In genomic region chr10:31030216-31030615, GRCh38 we compare ENCODE assay signal across 13 cellular contexts. TPM values are rescaled to one million over a fixed set of nuclear protein-coding genes. Genes with fewer than 3 reads are reported as not detected.
DNase-seq lines count a peak whose midpoint lies in the region; ATAC-seq and TF ChIP-seq lines count a peak whose summit lies in the region.
"Had no signal": no experiment of that assay in that cellular context is flagged by ENCODE, and none has a peak within 500 bp of the region (broad histone marks: within the 10 kb centered on the region; RNA-seq: fewer than 3 reads in every experiment).

No MANE protein-coding gene starts in this region.

- TF ChIP-seq POLR2A in body of pancreas (IDR thresholded peaks at IDR 0.05): no peak

- H3K4me3 ChIP-seq in right cardiac atrium (ENCODE audit: low read length) (peak overlapping the region; percentile 42), choroid plexus epithelial cell (ENCODE audit: low read depth, low read length) (no peak overlapping the region), body of pancreas (no peak overlapping the region)

- no peak for TF ChIP-seq CTCF in choroid plexus epithelial cell (conservative IDR thresholded peaks at IDR 0.05; ENCODE audit: low read depth, low read length)
- no peak for TF ChIP-seq CTCF in body of pancreas (IDR thresholded peaks at IDR 0.05)

- no peaks in the 10 kb centered on the region for H3K36me3 ChIP-seq in body of pancreas (replicated peaks in 1 of 2; ENCODE audit: insufficient read depth in 1 of 2, low read depth in 2 of 2)

- H3K9me3 ChIP-seq in right cardiac atrium (ENCODE audit: control insufficient read depth, low read length) (no peaks in the 10 kb centered on the region), body of pancreas (no peaks in the 10 kb centered on the region)

- intact Hi-C loops in right cardiac atrium (cut with DNase I) (loop anchor here in 3 of 4 donors (5.0 to 10.0 kb wide), 3 partner anchors 105 to 287 kb away; partner anchors contain the start of gene ZEB1 (in 1 of the 3)), left cardiac atrium (cut with DNase I) (loop anchor here (2.0 to 10.0 kb wide), 4 partner anchors 105 to 287 kb away; partner anchors contain the start of gene ZEB1 (in 1 of the 2)), body of pancreas (cut with DNase I) (no loop called here)

- H3K27ac ChIP-seq in right cardiac atrium (ENCODE audit: low read length) (no peak overlapping the region), body of pancreas (no peak overlapping the region)
- H3K27ac ChIP-seq: KMS-11 had no signal

- 47% methylated on average over 8 of the region's 8 CpGs for WGBS in right cardiac atrium
- 12 to 23% methylated on average over 8 of the region's 8 CpGs for WGBS in body of pancreas, 2 donors

- no peak for DNase-seq in right cardiac atrium
- DNase-seq in left cardiac atrium: no peak
- peak; percentile 51 for DNase-seq in choroid plexus epithelial cell (ENCODE audit: low read depth)
- DNase-seq in myocyte (ENCODE audit: low read depth): peak; percentile 64
- DNase-seq in mesenteric fat pad (ENCODE audit: low spot score): no peak
- DNase-seq in body of pancreas: no peak
- no peak for DNase-seq in NCI-H2171 treated with DMSO at 0.1 percent for 48 hours (lab: John Stamatoyannopoulos, UW)
- DNase-seq: H7; stimulated activated CD4-positive, alpha-beta T cell treated with anti-CD3 and anti-CD28 coated beads, Interleukin-2, amount 100 ng/mL, for 24 hours; stimulated activated naive CD4-positive, alpha-beta T cell treated with Interleukin-2 at 50 U/mL for 16 hours had no signal

- H3K4me1 ChIP-seq in right cardiac atrium (ENCODE audit: control insufficient read depth, insufficient read depth, low read length): peaks cover 8% of the 10 kb centered on the region
- H3K4me1 ChIP-seq in body of pancreas: peaks cover 11% of the 10 kb centered on the region

- ATAC-seq in right cardiac atrium: no peak
- ATAC-seq in left cardiac atrium: no peak
- ATAC-seq in body of pancreas: no peak
- no peak for ATAC-seq in HG02885 (IDR thresholded peaks at IDR 0.05; ENCODE audit: poor library complexity, unreplicated experiment)
- ATAC-seq: activated CD4-positive, CD25-positive, alpha-beta regulatory T cell treated with anti-CD3 and anti-CD28 coated beads, Interleukin-2, amount 50 U/mL, for 24 hours had no signal

- H3K27me3 ChIP-seq in right cardiac atrium (ENCODE audit: control insufficient read depth, insufficient read depth): no peaks in the 10 kb centered on the region
- no peaks in the 10 kb centered on the region for H3K27me3 ChIP-seq in body of pancreas

RNA-seq across cellular contexts. Expression of gene ZNF438, which starts 1.4 kb away (rescaled TPM):
- total RNA-seq in right cardiac atrium (10 to 100 TPM; 15.2 to 17.1 (median 15.9) TPM), left cardiac atrium (10 to 100 TPM; 11.4 to 11.6 TPM), myocyte (11.3 and 15.0 TPM in 2 replicates), mesenteric fat pad (9.4 TPM), body of pancreas (1 to 10 TPM; 2.6 to 2.9 TPM)
- polyA plus RNA-seq in right cardiac atrium: 14.9 TPM
- 5.0 TPM for polyA plus RNA-seq in myocyte (2012)

Comparison
In these comparisons a context has a peak if more than half of its experiments do, and no peak if none do; other contexts are left out.
1. DNase-seq: peak in choroid plexus epithelial cell (single experiment) and myocyte (single experiment); none in right cardiac atrium (0 of 3), left cardiac atrium (single experiment), mesenteric fat pad (single experiment), body of pancreas (0 of 4) and NCI-H2171 treated with DMSO at 0.1 percent for 48 hours (single experiment).